18 cellular contexts compared by ENCODE assay signal in the genomic region with DNA sequence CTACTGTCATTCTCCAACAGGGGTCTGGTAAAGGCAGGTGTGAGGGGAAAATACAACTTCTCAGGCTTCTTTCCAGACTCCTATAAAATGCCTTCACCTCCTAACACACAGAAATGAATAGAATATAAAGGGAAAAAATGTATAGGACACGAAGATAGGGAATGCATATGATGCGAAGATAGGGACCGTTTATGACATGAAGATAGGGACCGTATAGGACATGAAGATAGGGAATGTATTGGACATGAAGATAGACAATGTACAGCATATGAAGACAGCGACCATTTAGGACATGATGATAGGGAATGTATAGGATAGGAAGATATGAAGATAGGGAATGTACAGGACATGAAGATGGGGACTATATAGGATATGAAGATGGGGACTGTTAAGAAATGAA. TPM values are rescaled to one million over a fixed set of nuclear protein-coding genes. Genes with fewer than 3 reads are reported as not detected.
DNase-seq lines count a peak whose midpoint lies in the region; ATAC-seq, FAIRE-seq and TF ChIP-seq lines count a peak whose summit lies in the region.
"Had no signal": no experiment of that assay in that cellular context is flagged by ENCODE, and none has a peak within 500 bp of the region (broad histone marks: within the 10 kb centered on the region; RNA-seq: fewer than 3 reads in every experiment).

No MANE protein-coding gene starts in this region.

- no peak overlapping the region for H3K4me3 ChIP-seq in CD4-positive, CD25-positive, alpha-beta regulatory T cell (ENCODE audit: low read depth, low read length)
- no peak overlapping the region for H3K4me3 ChIP-seq in CD4-positive, alpha-beta memory T cell (ENCODE audit: low read length in 2 of 2)
- H3K4me3 ChIP-seq in naive thymus-derived CD4-positive, alpha-beta T cell (ENCODE audit: low read length), result no peak overlapping the region
- no peak overlapping the region for H3K4me3 ChIP-seq in thyroid gland (replicated peaks in 1 of 3)
- H3K4me3 ChIP-seq: GM23338 had no signal

- WGBS in thyroid gland, 2 donors, result 95 to 96% methylated on average over 5 of the region's 5 CpGs

- ATAC-seq in CD4-positive, CD25-positive, alpha-beta regulatory T cell (ENCODE audit: low read depth in 2 of 2), result no peak
- no peak for ATAC-seq in naive thymus-derived CD4-positive, alpha-beta T cell
- ATAC-seq in HG03175 (IDR thresholded peaks at IDR 0.05; ENCODE audit: unreplicated experiment) (no peak), HG02884 (IDR thresholded peaks at IDR 0.05; ENCODE audit: unreplicated experiment) (no peak)
- ATAC-seq: GM23338 had no signal

- H3K4me3 Mint-ChIP-seq in CD4-positive, CD25-positive, alpha-beta regulatory T cell, result peak overlapping the region in 1 of 4 donors; percentile 11
- no peak overlapping the region for H3K4me3 Mint-ChIP-seq in CD4-positive, alpha-beta memory T cell
- H3K4me3 Mint-ChIP-seq in naive thymus-derived CD4-positive, alpha-beta T cell, result no peak overlapping the region
- H3K4me3 Mint-ChIP-seq: CD14-positive monocyte, GM23338 had no signal

- POLR2A ChIA-PET in CD4-positive, alpha-beta memory T cell (lab: Charles Lee; ENCODE audit: partially characterized antibody), result no interaction called here
- POLR2A ChIA-PET in naive thymus-derived CD4-positive, alpha-beta T cell (lab: Charles Lee), result no interaction called here

- intact Hi-C loops in CD4-positive, alpha-beta memory T cell (cut with micrococcal nuclease), result loop anchor here (1.0 kb wide), 1 partner anchor 22 kb away; no protein-coding TSS in a partner anchor
- intact Hi-C loops in naive thymus-derived CD4-positive, alpha-beta T cell (cut with micrococcal nuclease), result loop anchor here in 1 of 2 donors (2.0 kb wide), 1 partner anchor 43 kb away; no protein-coding TSS in a partner anchor
- intact Hi-C loops in thyroid gland (cut with DNase I), result no loop called here

- no peak for DNase-seq in CD4-positive, CD25-positive, alpha-beta regulatory T cell
- DNase-seq in CD4-positive, alpha-beta memory T cell, result no peak
- DNase-seq in GM12892 (ENCODE audit: insufficient read length), result no peak
- DNase-seq in naive thymus-derived CD4-positive, alpha-beta T cell, result no peak
- no peak for DNase-seq in thyroid gland
- DNase-seq: ACHN, Calu3, DMS79 treated with DMSO at 0.1 percent for 48 hours, GF-D8, HCEC 1CT, Kasumi-1, KG1 had no signal

- CTCF ChIA-PET in CD4-positive, alpha-beta memory T cell (lab: Charles Lee; ENCODE audit: partially characterized antibody), result no interaction called here
- CTCF ChIA-PET in naive thymus-derived CD4-positive, alpha-beta T cell (lab: Charles Lee), result no interaction called here

- H3K36me3 ChIP-seq in CD4-positive, CD25-positive, alpha-beta regulatory T cell (ENCODE audit: control insufficient read depth, insufficient read depth, low read length), result no peaks in the 10 kb centered on the region
- peaks cover 6% of the 10 kb centered on the region for H3K36me3 ChIP-seq in CD4-positive, alpha-beta memory T cell (ENCODE audit: insufficient read depth, low read length)
- no peaks in the 10 kb centered on the region for H3K36me3 ChIP-seq in naive thymus-derived CD4-positive, alpha-beta T cell (ENCODE audit: control insufficient read depth in 2 of 3, insufficient read depth in 3 of 3, low read length in 3 of 3)
- H3K36me3 ChIP-seq in thyroid gland, result no peaks in the 10 kb centered on the region

- TF ChIP-seq CTCF in thyroid gland (IDR thresholded peaks at IDR 0.05), result no peak

- TF ChIP-seq POLR2A in GM12892 (IDR thresholded peaks at IDR 0.05; ENCODE audit: low read depth, low read length), result no peak
- TF ChIP-seq POLR2A in thyroid gland (IDR thresholded peaks at IDR 0.05), result no peak

- H3K27ac Mint-ChIP-seq in CD4-positive, CD25-positive, alpha-beta regulatory T cell, result peak overlapping the region; percentile 16 to 74 (median 29)
- H3K27ac Mint-ChIP-seq in CD4-positive, alpha-beta memory T cell, result peak overlapping the region in 6 of 7 donors; percentile 2 to 53 (median 29)
- H3K27ac Mint-ChIP-seq in naive thymus-derived CD4-positive, alpha-beta T cell, result peak overlapping the region in 5 of 9 donors; percentile 7 to 90 (median 55)
- H3K27ac Mint-ChIP-seq: CD14-positive monocyte, GM23338 had no signal

- FAIRE-seq in GM12892 (lab: Jason Lieb, UNC), result peak; percentile 36
- FAIRE-seq: A204.1, H54 had no signal

- peaks cover 37% of the 10 kb centered on the region for H3K4me1 ChIP-seq in CD4-positive, CD25-positive, alpha-beta regulatory T cell (ENCODE audit: control insufficient read depth, insufficient read depth, low read length, poor library complexity, severe bottlenecking)
- H3K4me1 ChIP-seq in CD4-positive, alpha-beta memory T cell (ENCODE audit: insufficient read depth, low read length), result peaks cover 76% of the 10 kb centered on the region
- H3K4me1 ChIP-seq in naive thymus-derived CD4-positive, alpha-beta T cell (ENCODE audit: control insufficient read depth in 2 of 2, insufficient read depth in 2 of 2, low read length in 2 of 2), result peaks cover 11 to 12% of the 10 kb centered on the region in 2 donors
- peaks cover 18 to 27% of the 10 kb centered on the region in 2 donors for H3K4me1 ChIP-seq in thyroid gland

- no peak overlapping the region for H3K27ac ChIP-seq in CD4-positive, CD25-positive, alpha-beta regulatory T cell (ENCODE audit: insufficient read depth, low read length, poor library complexity, severe bottlenecking)
- H3K27ac ChIP-seq in CD4-positive, alpha-beta memory T cell (ENCODE audit: low read depth, low read length), result no peak overlapping the region
- H3K27ac ChIP-seq in naive thymus-derived CD4-positive, alpha-beta T cell (ENCODE audit: low read depth, low read length), result no peak overlapping the region
- no peak overlapping the region for H3K27ac ChIP-seq in thyroid gland

- H3K4me1 Mint-ChIP-seq in CD4-positive, CD25-positive, alpha-beta regulatory T cell, result peaks cover 46 to 94% (median 73%) of the 10 kb centered on the region in 4 donors
- peaks cover 66 to 90% (median 78%) of the 10 kb centered on the region in 4 donors for H3K4me1 Mint-ChIP-seq in CD4-positive, alpha-beta memory T cell
- peaks cover 64 to 94% (median 85%) of the 10 kb centered on the region in 7 donors for H3K4me1 Mint-ChIP-seq in naive thymus-derived CD4-positive, alpha-beta T cell

- H3K36me3 Mint-ChIP-seq in CD4-positive, CD25-positive, alpha-beta regulatory T cell, result peaks cover 18% of the 10 kb centered on the region
- peaks cover 7 to 27% of the 10 kb centered on the region in 2 donors for H3K36me3 Mint-ChIP-seq in CD4-positive, alpha-beta memory T cell
- H3K36me3 Mint-ChIP-seq in naive thymus-derived CD4-positive, alpha-beta T cell, result peaks cover 0 to 32% (median 12%) of the 10 kb centered on the region in 5 donors

- no peaks in the 10 kb centered on the region for H3K9me3 ChIP-seq in CD4-positive, CD25-positive, alpha-beta regulatory T cell (ENCODE audit: control insufficient read depth in 2 of 2, low read length in 2 of 2)
- H3K9me3 ChIP-seq in CD4-positive, alpha-beta memory T cell (ENCODE audit: control insufficient read depth in 1 of 2, low read length in 2 of 2), result no peaks in the 10 kb centered on the region
- no peaks in the 10 kb centered on the region for H3K9me3 ChIP-seq in naive thymus-derived CD4-positive, alpha-beta T cell (ENCODE audit: control insufficient read depth in 2 of 3, low read length in 3 of 3)
- no peaks in the 10 kb centered on the region for H3K9me3 ChIP-seq in thyroid gland

- no peaks in the 10 kb centered on the region for H3K9me3 Mint-ChIP-seq in CD4-positive, CD25-positive, alpha-beta regulatory T cell
- no peaks in the 10 kb centered on the region for H3K9me3 Mint-ChIP-seq in CD4-positive, alpha-beta memory T cell
- H3K9me3 Mint-ChIP-seq in naive thymus-derived CD4-positive, alpha-beta T cell, result peaks cover 0 to 7% (median 0%) of the 10 kb centered on the region in 11 donors
- H3K9me3 Mint-ChIP-seq: CD14-positive monocyte, GM23338 had no signal

- H3K27me3 ChIP-seq in CD4-positive, CD25-positive, alpha-beta regulatory T cell (ENCODE audit: control insufficient read depth, insufficient read depth, low read length), result no peaks in the 10 kb centered on the region
- no peaks in the 10 kb centered on the region for H3K27me3 ChIP-seq in CD4-positive, alpha-beta memory T cell (ENCODE audit: insufficient read depth, low read length)
- H3K27me3 ChIP-seq in naive thymus-derived CD4-positive, alpha-beta T cell (ENCODE audit: control insufficient read depth in 2 of 2, insufficient read depth in 2 of 2, low read length in 2 of 2), result no peaks in the 10 kb centered on the region
- no peaks in the 10 kb centered on the region for H3K27me3 ChIP-seq in thyroid gland

- H3K27me3 Mint-ChIP-seq in CD4-positive, CD25-positive, alpha-beta regulatory T cell, result no peaks in the 10 kb centered on the region
- H3K27me3 Mint-ChIP-seq in CD4-positive, alpha-beta memory T cell, result no peaks in the 10 kb centered on the region
- H3K27me3 Mint-ChIP-seq in naive thymus-derived CD4-positive, alpha-beta T cell, result no peaks in the 10 kb centered on the region

RNA-seq across cellular contexts. Expression of a gene that starts 10.5 kb away (rescaled TPM):
- total RNA-seq in CD4-positive, CD25-positive, alpha-beta regulatory T cell, result 63.4 TPM
- polyA plus RNA-seq in CD4-positive, CD25-positive, alpha-beta regulatory T cell, result 100 to 1,000 TPM in 2 of 4 donors, 10 to 100 TPM in 2; 96.8 to 112 (median 102) TPM
- total RNA-seq in CD4-positive, alpha-beta memory T cell, result 10 to 100 TPM; 66.7 to 70.4 TPM
- 10 to 100 TPM; 72.6 to 87.2 TPM for polyA plus RNA-seq in CD4-positive, alpha-beta memory T cell
- 68.6 TPM for polyA plus RNA-seq in GM12892 (2012; ENCODE audit: missing spikeins)
- 10 to 100 TPM; 31.2 to 86.3 (median 75.0) TPM for total RNA-seq in naive thymus-derived CD4-positive, alpha-beta T cell
- polyA plus RNA-seq in naive thymus-derived CD4-positive, alpha-beta T cell, result 10 to 100 TPM; 83.5 to 87.0 TPM
- 10 to 100 TPM; 24.7 to 39.8 (median 34.5) TPM for total RNA-seq in thyroid gland
